Comparison of ENCODE assay signal across 17 cellular contexts in genomic region chr13:110650436-110650835, GRCh38. TPM values are rescaled to one million over a fixed set of nuclear protein-coding genes. Genes with fewer than 3 reads are reported as not detected.
DNase-seq lines count a peak whose midpoint lies in the region; ATAC-seq, FAIRE-seq and TF ChIP-seq lines count a peak whose summit lies in the region.
"Had no signal": no experiment of that assay in that cellular context is flagged by ENCODE, and none has a peak within 500 bp of the region (broad histone marks: within the 10 kb centered on the region; RNA-seq: fewer than 3 reads in every experiment).

No MANE protein-coding gene starts in this region.

- H3K4me2 ChIP-seq in HepG2 (ENCODE audit: low read depth, low read length), result no peak overlapping the region

- CTCF ChIA-PET in HepG2 (lab: Yijun Ruan, JAX; ENCODE audit: low intra/inter-chr PET ratio, low total read pairs), result no interaction called here

- ATAC-seq in HepG2 (no peak), right lobe of liver (no peak), left lung (no peak)

- no peak for TF ChIP-seq RAD21 in HepG2 (CRISPR knock-in tag; IDR thresholded peaks at IDR 0.05)

- 94% methylated on average over 6 of the region's 14 CpGs for WGBS in HepG2 (ENCODE audit: low lambda C conversion rate)
- 94% methylated on average over 3 of the region's 14 CpGs for WGBS in right lobe of liver (ENCODE audit: insufficient coverage, low coverage, low lambda C conversion rate, missing lambda C conversion rate)

- POLR2A ChIA-PET in HepG2 (lab: Yijun Ruan, JAX), result no interaction called here

- H3K79me2 ChIP-seq in HepG2 (ENCODE audit: insufficient read depth, low read length), result no peaks in the 10 kb centered on the region

- H3K36me3 ChIP-seq in HepG2 (replicated peaks in 1 of 2; ENCODE audit: control insufficient read depth in 1 of 2, insufficient read depth in 2 of 2, low read length in 2 of 2) (peaks cover 6 to 24% of the 10 kb centered on the region in 2 experiments), right lobe of liver (peaks cover 0 to 8% (median 2%) of the 10 kb centered on the region in 4 donors), left lung (peaks cover 0 to 73% of the 10 kb centered on the region in 2 donors), neutrophil (peaks cover 90% of the 10 kb centered on the region)

- no peak for TF ChIP-seq EP300 in HepG2 (IDR thresholded peaks at IDR 0.05; ENCODE audit: low read depth in 2 of 2, low read length in 2 of 2)
- TF ChIP-seq EP300 in HepG2 (CRISPR knock-in tag; IDR thresholded peaks at IDR 0.05; ENCODE audit: borderline replicate concordance), result no peak

- H2AFZ ChIP-seq in HepG2 (ENCODE audit: low read length), result no peak overlapping the region

- H3K9me3 ChIP-seq in HepG2 (ENCODE audit: low read length) (no peaks in the 10 kb centered on the region), right lobe of liver (no peaks in the 10 kb centered on the region), left lung (no peaks in the 10 kb centered on the region), neutrophil (no peaks in the 10 kb centered on the region)

- DNase-seq in HepG2 (ENCODE audit: low spot score), result no peak
- no peak for DNase-seq in right lobe of liver
- DNase-seq in left lung, result peak; percentile 16 to 34
- DNase-seq in kidney tubule cell (ENCODE audit: low spot score), result no peak
- DNase-seq in GM19240 (ENCODE audit: insufficient read length, low spot score), result no peak
- no peak for DNase-seq in T-helper 2 cell
- DNase-seq: C1 segment of cervical spinal cord; Calu3; CD4-positive, alpha-beta T cell; DMS 273 treated with DMSO at 0.1 percent for 48 hours; DMS79; GOT3; H9 had no signal

- no TSS peak for BruUV-seq in HepG2 (replicated peaks; lab: Mats Ljungman, UMichigan)

- TF ChIP-seq CTCF in HepG2 (CRISPR knock-in tag; IDR thresholded peaks at IDR 0.05), result no peak
- no peak for TF ChIP-seq CTCF in right lobe of liver (IDR thresholded peaks at IDR 0.05)
- no peak for TF ChIP-seq CTCF in left lung (IDR thresholded peaks at IDR 0.05)
- no peak for TF ChIP-seq CTCF in neutrophil (IDR thresholded peaks at IDR 0.05)

- H4K20me1 ChIP-seq in HepG2 (ENCODE audit: insufficient read depth, low read length), result no peaks in the 10 kb centered on the region

- in situ Hi-C loops in HepG2 (cut with HindIII; ENCODE audit: extremely low pct_ligation_motif_present, low pct_unique_long_range_greater_than_20kb), result no loop called here

- TF ChIP-seq POLR2A in HepG2 (IDR thresholded peaks at IDR 0.05; ENCODE audit: insufficient read depth in 1 of 2, low read depth in 2 of 2, low read length in 2 of 2) (no peak), right lobe of liver (IDR thresholded peaks at IDR 0.05) (no peak)

- H3K4me3 ChIP-seq in HepG2 (replicated peaks in 1 of 3; ENCODE audit: insufficient read depth in 1 of 3, low read depth in 2 of 3, low read length in 3 of 3), result no peak overlapping the region
- H3K4me3 ChIP-seq in right lobe of liver, result no peak overlapping the region
- no peak overlapping the region for H3K4me3 ChIP-seq in left lung
- H3K4me3 ChIP-seq in neutrophil (ENCODE audit: low read depth in 1 of 2, low read length in 1 of 2), result no peak overlapping the region

- H3K9ac ChIP-seq in HepG2 (ENCODE audit: insufficient read depth, low read depth, low read length), result no peak overlapping the region

- no peak for FAIRE-seq in HepG2 (lab: Jason Lieb, UNC)
- FAIRE-seq: A204.1, GM12891, HTR-8/SVneo had no signal

- no peaks in the 10 kb centered on the region for H3K27me3 ChIP-seq in HepG2 (ENCODE audit: control insufficient read depth in 1 of 2, insufficient read depth in 2 of 2, low read length in 2 of 2)
- H3K27me3 ChIP-seq in right lobe of liver, result no peaks in the 10 kb centered on the region
- no peaks in the 10 kb centered on the region for H3K27me3 ChIP-seq in left lung
- H3K27me3 ChIP-seq in neutrophil, result no peaks in the 10 kb centered on the region

- intact Hi-C loops in HepG2 (cut with micrococcal nuclease; ENCODE audit: unreplicated experiment), result no loop called here
- intact Hi-C loops in right lobe of liver (cut with DNase I), result loop anchor here in 1 of 2 donors (10.0 kb wide), 1 partner anchor 834 kb away; no protein-coding TSS in a partner anchor
- intact Hi-C loops in left lung (cut with DNase I), result no loop called here

- no peak overlapping the region for H3K27ac ChIP-seq in HepG2 (ENCODE audit: extremely low read length, insufficient read depth, low read length)
- H3K27ac ChIP-seq in right lobe of liver, result no peak overlapping the region
- no peak overlapping the region for H3K27ac ChIP-seq in left lung
- H3K27ac ChIP-seq in neutrophil, result peak overlapping the region; percentile 46

- no peaks in the 10 kb centered on the region for H3K4me1 ChIP-seq in HepG2 (ENCODE audit: insufficient read depth, low read length)
- no peaks in the 10 kb centered on the region for H3K4me1 ChIP-seq in right lobe of liver
- peaks cover 0 to under 1% of the 10 kb centered on the region in 2 donors for H3K4me1 ChIP-seq in left lung
- peaks cover 0 to under 1% of the 10 kb centered on the region in 2 experiments for H3K4me1 ChIP-seq in neutrophil (ENCODE audit: control insufficient read depth in 1 of 2, insufficient read depth in 1 of 2, low read depth in 1 of 2, low read length in 1 of 2)

TF ChIP-seq in HepG2, 621 proteins besides CTCF, POLR2A, EP300 and RAD21:
- no peak for TF ChIP-seq SP4 (CRISPR knock-in tag; IDR thresholded peaks at IDR 0.05)
- peak; percentile 23 for TF ChIP-seq AGO2 (optimal IDR thresholded peaks at IDR 0.05; ENCODE audit: low read depth, low read length)
TF ChIP-seq in HepG2: peak in this region for 1.

RNA-seq across cellular contexts. Expression of gene NAXD, which starts 35.1 kb away (rescaled TPM):
- total RNA-seq in HepG2 (2016; rRNA removed; fragmentation: Illumina TruSeq; extraction: Trizol) (18.5 and 19.0 TPM in 2 replicates), right lobe of liver (10 to 100 TPM; 24.2 to 41.9 (median 29.9) TPM), left lung (10 to 100 TPM; 25.3 to 35.5 TPM)
- total RNA-seq in HepG2 (2016; cell fraction: cytosol; rRNA removed; fragmentation: Illumina TruSeq; extraction: Trizol; ENCODE audit: low read depth), result 5.5 and 6.3 TPM in 2 replicates
- 18.9 and 19.7 TPM in 2 replicates for total RNA-seq in HepG2 (2016; cell fraction: insoluble cytoplasmic fraction; rRNA removed; fragmentation: Illumina TruSeq; extraction: Trizol)
- 12.5 and 13.8 TPM in 2 replicates for total RNA-seq in HepG2 (2016; cell fraction: membrane; rRNA removed; fragmentation: Illumina TruSeq; extraction: Trizol)
- total RNA-seq in HepG2 (2016; cell fraction: nucleus; rRNA removed; fragmentation: Illumina TruSeq; extraction: Trizol), result 20.9 and 21.0 TPM in 2 replicates
- 23.2 and 27.0 TPM in 2 replicates for polyA plus RNA-seq in HepG2 (2011; rRNA removed)
- polyA plus RNA-seq in HepG2 (2011; cell fraction: cytosol; rRNA removed), result 24.7 and 25.6 TPM in 2 replicates
- polyA plus RNA-seq in HepG2 (2011; cell fraction: nucleus; rRNA removed), result 81.1 and 85.3 TPM in 2 replicates
- 18.2 and 22.0 TPM in 2 replicates for polyA plus RNA-seq in HepG2 (2012)
- polyA plus RNA-seq in HepG2 (2016; cell fraction: cytosol; fragmentation: Illumina TruSeq; extraction: Trizol; ENCODE audit: low read depth), result 5.1 and 5.8 TPM in 2 replicates
- polyA plus RNA-seq in HepG2 (2016; cell fraction: insoluble cytoplasmic fraction; fragmentation: Illumina TruSeq; extraction: Trizol; ENCODE audit: low read depth), result 18.8 and 20.5 TPM in 2 replicates
- 10.7 and 10.9 TPM in 2 replicates for polyA plus RNA-seq in HepG2 (2016; cell fraction: membrane; fragmentation: Illumina TruSeq; extraction: Trizol; ENCODE audit: low read depth)
- polyA plus RNA-seq in HepG2 (2016; cell fraction: nucleus; fragmentation: Illumina TruSeq; extraction: Trizol; ENCODE audit: insufficient read depth, low read depth), result 43.2 and 44.7 TPM in 2 replicates
- 19.3 and 20.3 TPM in 2 replicates for polyA minus RNA-seq in HepG2 (2011; rRNA and poly(A)+ RNA removed; ENCODE audit: low replicate concordance)
- 4.0 and 5.5 TPM in 2 replicates for polyA minus RNA-seq in HepG2 (2011; cell fraction: cytosol; rRNA and poly(A)+ RNA removed)
- 19.4 and 22.9 TPM in 2 replicates for polyA minus RNA-seq in HepG2 (2011; cell fraction: nucleus; rRNA and poly(A)+ RNA removed)

RNA-seq across cellular contexts. Expression of gene CARS2, which starts 55.5 kb away (rescaled TPM):
- total RNA-seq in HepG2 (2016; rRNA removed; fragmentation: Illumina TruSeq; extraction: Trizol), result 54.3 and 59.3 TPM in 2 replicates
- 48.8 and 53.1 TPM in 2 replicates for total RNA-seq in HepG2 (2016; cell fraction: cytosol; rRNA removed; fragmentation: Illumina TruSeq; extraction: Trizol; ENCODE audit: low read depth)
- total RNA-seq in HepG2 (2016; cell fraction: insoluble cytoplasmic fraction; rRNA removed; fragmentation: Illumina TruSeq; extraction: Trizol), result 55.5 and 59.7 TPM in 2 replicates
- total RNA-seq in HepG2 (2016; cell fraction: membrane; rRNA removed; fragmentation: Illumina TruSeq; extraction: Trizol), result 58.9 and 63.9 TPM in 2 replicates
- 53.4 and 63.0 TPM in 2 replicates for total RNA-seq in HepG2 (2016; cell fraction: nucleus; rRNA removed; fragmentation: Illumina TruSeq; extraction: Trizol)
- polyA plus RNA-seq in HepG2 (2011; rRNA removed), result 41.1 and 41.7 TPM in 2 replicates
- 28.6 and 35.9 TPM in 2 replicates for polyA plus RNA-seq in HepG2 (2011; cell fraction: cytosol; rRNA removed)
- polyA plus RNA-seq in HepG2 (2011; cell fraction: nucleus; rRNA removed), result 164 and 213 TPM in 2 replicates
- 23.6 and 24.3 TPM in 2 replicates for polyA plus RNA-seq in HepG2 (2012)
- polyA plus RNA-seq in HepG2 (2016; cell fraction: cytosol; fragmentation: Illumina TruSeq; extraction: Trizol; ENCODE audit: low read depth), result 51.4 and 54.6 TPM in 2 replicates
- polyA plus RNA-seq in HepG2 (2016; cell fraction: insoluble cytoplasmic fraction; fragmentation: Illumina TruSeq; extraction: Trizol; ENCODE audit: low read depth), result 53.7 and 56.0 TPM in 2 replicates
- 55.8 and 58.6 TPM in 2 replicates for polyA plus RNA-seq in HepG2 (2016; cell fraction: membrane; fragmentation: Illumina TruSeq; extraction: Trizol; ENCODE audit: low read depth)
- polyA plus RNA-seq in HepG2 (2016; cell fraction: nucleus; fragmentation: Illumina TruSeq; extraction: Trizol; ENCODE audit: insufficient read depth, low read depth), result 98.7 and 98.9 TPM in 2 replicates
- 31.3 and 59.3 TPM in 2 replicates for polyA minus RNA-seq in HepG2 (2011; rRNA and poly(A)+ RNA removed; ENCODE audit: low replicate concordance)
- 12.7 and 18.4 TPM in 2 replicates for polyA minus RNA-seq in HepG2 (2011; cell fraction: cytosol; rRNA and poly(A)+ RNA removed)
- polyA minus RNA-seq in HepG2 (2011; cell fraction: nucleus; rRNA and poly(A)+ RNA removed), result 74.3 and 83.8 TPM in 2 replicates
- 10 to 100 TPM; 22.0 to 53.2 (median 27.3) TPM for total RNA-seq in right lobe of liver
- 10 to 100 TPM; 61.9 to 79.8 TPM for total RNA-seq in left lung

Comparison
In these comparisons a context has a peak if more than half of its experiments do, and no peak if none do; other contexts are left out.
1. DNase-seq: peak in left lung (2 of 2); none in HepG2 (single experiment), right lobe of liver (0 of 3), kidney tubule cell (single experiment), GM19240 (single experiment) and T-helper 2 cell (0 of 5).